ENCODE assay signal across 9 cellular contexts in genomic region chr5:6732634-6733410, GRCh38. TPM values are rescaled to one million over a fixed set of nuclear protein-coding genes. Genes with fewer than 3 reads are reported as not detected.
DNase-seq lines count a peak whose midpoint lies in the region; ATAC-seq and TF ChIP-seq lines count a peak whose summit lies in the region.
"Had no signal": no experiment of that assay in that cellular context is flagged by ENCODE, and none has a peak within 500 bp of the region (broad histone marks: within the 10 kb centered on the region; RNA-seq: fewer than 3 reads in every experiment).

No MANE protein-coding gene starts in this region.

- WGBS in sigmoid colon, 2 donors, result 75 to 83% methylated on average over 13 of the region's 13 CpGs

- H3K27me3 Mint-ChIP-seq in T-helper 17 cell, result no peaks in the 10 kb centered on the region

- H3K9me3 ChIP-seq in T-helper 17 cell (ENCODE audit: control insufficient read depth, low read length, poor library complexity, severe bottlenecking) (no peaks in the 10 kb centered on the region), sigmoid colon (no peaks in the 10 kb centered on the region)

- H3K4me3 Mint-ChIP-seq in T-helper 17 cell, result no peak overlapping the region

- ATAC-seq in T-helper 17 cell, result no peak
- ATAC-seq in HG03565 (IDR thresholded peaks at IDR 0.05; ENCODE audit: unreplicated experiment), result no peak
- no peak for ATAC-seq in HG03439 (IDR thresholded peaks at IDR 0.05; ENCODE audit: unreplicated experiment)

- H3K36me3 ChIP-seq in sigmoid colon, result peaks cover 0 to 5% (median 0%) of the 10 kb centered on the region in 4 donors

- H3K4me3 ChIP-seq in foreskin fibroblast (ENCODE audit: low read depth in 1 of 2, low read length in 2 of 2), result peak overlapping the region in 1 of 2 donors; percentile 26
- peak overlapping the region in 1 of 4 donors; percentile 0 for H3K4me3 ChIP-seq in sigmoid colon

- H3K36me3 Mint-ChIP-seq in T-helper 17 cell (ENCODE audit: low read depth), result peaks cover 6% of the 10 kb centered on the region

- no peaks in the 10 kb centered on the region for H3K27me3 ChIP-seq in sigmoid colon

- peaks cover 60% of the 10 kb centered on the region for H3K4me1 Mint-ChIP-seq in T-helper 17 cell

- TF ChIP-seq POLR2A in sigmoid colon (IDR thresholded peaks at IDR 0.05), result no peak

- DNase-seq in GM04504 (ENCODE audit: low read depth), result peak; percentile 37
- no peak for DNase-seq in T-helper 17 cell
- DNase-seq in foreskin fibroblast, result peak; percentile 70 to 83
- DNase-seq in sigmoid colon, result peak; percentile 74
- DNase-seq in NK-92 (lab: John Stamatoyannopoulos, UW; ENCODE audit: unreplicated experiment), result no peak
- DNase-seq in mucosa of gallbladder (ENCODE audit: low spot score), result no peak

- peak overlapping the region in 3 of 4 donors; percentile 58 to 70 (median 64) for H3K27ac ChIP-seq in sigmoid colon
- H3K27ac ChIP-seq: HL-60 had no signal

- peak overlapping the region; percentile 86 for H3K27ac Mint-ChIP-seq in T-helper 17 cell

- no peak for TF ChIP-seq EP300 in sigmoid colon (IDR thresholded peaks at IDR 0.05)

- TF ChIP-seq CTCF in foreskin fibroblast (IDR thresholded peaks at IDR 0.05; ENCODE audit: low read depth, low read length) (no peak), sigmoid colon (IDR thresholded peaks at IDR 0.05) (no peak)

- H3K4me1 ChIP-seq in sigmoid colon, result peaks cover 0 to 63% (median 54%) of the 10 kb centered on the region in 4 donors

- intact Hi-C loops in sigmoid colon (cut with DNase I), result no loop called here

RNA-seq across cellular contexts. Expression of gene TENT4A, which starts 19.6 kb away (rescaled TPM):
- total RNA-seq in T-helper 17 cell (10 to 100 TPM; 54.7 to 59.4 TPM), sigmoid colon (10 to 100 TPM; 14.6 to 27.4 (median 18.7) TPM), mucosa of gallbladder (19.8 TPM)
- 10 to 100 TPM in 1 of 3 donors, 1 to 10 TPM in 2; 3.0 to 12.5 (median 3.2) TPM for polyA plus RNA-seq in sigmoid colon

Comparison
In these comparisons a context has a peak if more than half of its experiments do, and no peak if none do; other contexts are left out.
1. DNase-seq: peak in GM04504 (single experiment), foreskin fibroblast (2 of 2) and sigmoid colon (single experiment); none in T-helper 17 cell (0 of 3), NK-92 (single experiment) and mucosa of gallbladder (single experiment).